In the genomic region with DNA sequence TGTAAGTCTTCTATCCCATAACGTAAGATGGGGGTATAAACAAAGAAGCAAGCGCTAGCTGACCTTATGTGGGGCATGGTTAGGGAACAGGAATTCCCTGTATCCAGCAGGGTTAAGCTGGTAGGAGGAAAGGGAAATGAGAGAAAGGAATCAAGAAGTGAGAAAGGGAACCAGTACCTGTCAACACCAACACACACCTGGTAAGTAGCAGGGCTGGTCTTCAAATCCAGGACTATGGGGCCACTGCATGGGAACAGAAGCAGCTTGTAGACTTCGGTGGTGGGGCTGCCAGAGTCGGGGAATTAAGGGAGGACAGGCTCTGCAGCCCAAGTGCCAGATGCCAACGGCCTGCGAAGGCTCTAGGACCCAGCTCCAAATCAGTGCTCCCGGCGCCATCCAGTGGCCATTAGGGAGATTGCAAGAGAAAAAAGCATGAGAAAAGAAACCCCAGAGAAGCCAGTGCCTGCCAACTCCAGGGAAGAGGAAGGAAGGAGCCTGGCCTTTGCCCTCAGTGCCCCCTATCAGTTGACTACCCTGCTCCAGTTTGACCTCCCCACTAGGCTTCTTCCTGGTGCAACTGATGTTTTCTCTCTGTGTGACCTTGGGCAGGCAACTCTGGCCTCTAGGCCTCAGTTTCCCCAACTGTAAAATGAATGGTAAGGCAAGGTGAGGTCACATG, we compare ENCODE assay signal across 8 cellular contexts. TPM values are rescaled to one million over a fixed set of nuclear protein-coding genes. Genes with fewer than 3 reads are reported as not detected.
DNase-seq lines count a peak whose midpoint lies in the region; ATAC-seq and TF ChIP-seq lines count a peak whose summit lies in the region.

No MANE protein-coding gene starts in this region.

- peak; percentile 95 for TF ChIP-seq CTCF in Panc1 (IDR thresholded peaks at IDR 0.05)
- peak; percentile 92 for TF ChIP-seq CTCF in fibroblast of mammary gland (conservative IDR thresholded peaks at IDR 0.05; ENCODE audit: control insufficient read depth, insufficient read depth, low read depth, low read length)
- peak; percentile 88 for TF ChIP-seq CTCF in neural cell (IDR thresholded peaks at IDR 0.05; ENCODE audit: poor library complexity, severe bottlenecking)

- H3K4me3 ChIP-seq in Panc1 (ENCODE audit: low read depth in 2 of 2, low read length in 2 of 2) (no peak overlapping the region), fibroblast of mammary gland (ENCODE audit: control insufficient read depth, low read depth, low read length) (no peak overlapping the region), neural cell (ENCODE audit: low read length) (no peak overlapping the region)

- no peak for TF ChIP-seq EP300 in neural cell (conservative IDR thresholded peaks at IDR 0.05; ENCODE audit: poor library complexity, severe bottlenecking)

- H3K9me2 ChIP-seq in neural cell (ENCODE audit: insufficient read depth, low read length), result no peaks in the 10 kb centered on the region

- BruUV-seq in Panc1 (replicated peaks; lab: Mats Ljungman, UMichigan), result no TSS peak

- in situ Hi-C loops in Panc1 (cut with HindIII; ENCODE audit: low pct_unique_long_range_greater_than_20kb, low sequenced_read_pairs), result no loop called here

- no peak overlapping the region for H3K9ac ChIP-seq in neural cell (ENCODE audit: low read length)

- no peaks in the 10 kb centered on the region for H3K79me2 ChIP-seq in neural cell (replicated peaks; ENCODE audit: insufficient read depth, low read length)

- POLR2A ChIA-PET in Panc1 (lab: Charles Lee), result interaction anchor here (0.6 to 1.1 kb wide), 3 partner anchors 21 to 225 kb away, joined by 3 to 5 read pairs (median 3); a partner anchor contains a TSS

- peak; percentile 81 for TF ChIP-seq RAD21 in neural cell (conservative IDR thresholded peaks at IDR 0.05)

- H2AFZ ChIP-seq in neural cell (ENCODE audit: low read depth, low read length), result no peak overlapping the region

- H4K20me1 ChIP-seq in neural cell (ENCODE audit: insufficient read depth), result no peaks in the 10 kb centered on the region

- peaks cover 2% of the 10 kb centered on the region; the same call in 1 of the 2 replicates for H3K27me3 ChIP-seq in Panc1 (ENCODE audit: control insufficient read depth, insufficient read depth, low read length)
- H3K27me3 ChIP-seq in neural cell (ENCODE audit: insufficient read depth, low read depth, low read length), result peaks cover 14% of the 10 kb centered on the region

- H3K9me3 ChIP-seq in Panc1 (ENCODE audit: control insufficient read depth, insufficient read depth, low read depth, low read length), result peaks cover 4% of the 10 kb centered on the region; the same call in 1 of the 2 replicates
- H3K9me3 ChIP-seq in neural cell (ENCODE audit: low read length), result peaks cover 3% of the 10 kb centered on the region

- intact Hi-C loops in Panc1 (cut with micrococcal nuclease; ENCODE audit: unreplicated experiment), result loop anchor here (5.0 to 10.0 kb wide), 2 partner anchors 186 to 249 kb away; a partner anchor contains a TSS

- CTCF ChIA-PET in Panc1 (lab: Charles Lee), result interaction anchor here (0.5 to 1.4 kb wide), 6 partner anchors 22 to 280 kb away, joined by 3 to 9 read pairs (median 4); no protein-coding TSS in a partner anchor

- H3F3A ChIP-seq in neural cell (ENCODE audit: insufficient read depth, low read length, poor library complexity, severe bottlenecking), result no peaks in the 10 kb centered on the region

- ATAC-seq in Panc1, result peak; percentile 76
- no peak for ATAC-seq in GM18870 (IDR thresholded peaks at IDR 0.05; ENCODE audit: unreplicated experiment)

- H3K4me2 ChIP-seq in neural cell (ENCODE audit: low read length), result no peak overlapping the region

- H3K27ac ChIP-seq in Panc1 (ENCODE audit: low read length), result no peak overlapping the region
- no peak overlapping the region for H3K27ac ChIP-seq in neural cell (ENCODE audit: low read length)

- H3K36me3 ChIP-seq in Panc1 (ENCODE audit: control insufficient read depth, insufficient read depth, low read length), result no peaks in the 10 kb centered on the region
- H3K36me3 ChIP-seq in neural cell (ENCODE audit: insufficient read depth, low read length), result no peaks in the 10 kb centered on the region

- peak; percentile 94 for DNase-seq in DMS 273 (lab: John Stamatoyannopoulos, UW; ENCODE audit: unreplicated experiment)
- DNase-seq in KG1 (lab: John Stamatoyannopoulos, UW), result peak; percentile 67
- DNase-seq in Panc1 (ENCODE audit: low read depth, low spot score), result peak; percentile 56
- DNase-seq in activated T-cell treated with anti-CD3 and anti-CD28 coated beads, Interleukin-2, amount 50 U/mL, for 48 hours, result peak; percentile 77
- peak; percentile 72 for DNase-seq in fibroblast of mammary gland (ENCODE audit: low read depth)
- DNase-seq in stromal cell of bone marrow (ENCODE audit: low read depth), result peak; percentile 65

- H3K4me1 ChIP-seq in Panc1 (ENCODE audit: control insufficient read depth, insufficient read depth, low read length), result no peaks in the 10 kb centered on the region

TF ChIP-seq in neural cell, 6 proteins besides CTCF, POLR2A, EP300 and RAD21:
- TF ChIP-seq SMC3 (conservative IDR thresholded peaks at IDR 0.05; ENCODE audit: poor library complexity) (peak; percentile 90), POLR2AphosphoS5 (IDR thresholded peaks at IDR 0.05) (no peak), MXI1 (conservative IDR thresholded peaks at IDR 0.05; ENCODE audit: poor library complexity, severe bottlenecking) (no peak)

RNA-seq across cellular contexts. Expression of a gene that starts 15.8 kb away (rescaled TPM):
- total RNA-seq in Panc1 (2021; ENCODE audit: unreplicated experiment), result 0.18 TPM
- polyA plus RNA-seq in Panc1 (2012; ENCODE audit: insufficient read length), result not detected
- polyA plus RNA-seq in neural cell, result not detected in 2 replicates
- not detected in 2 replicates for polyA minus RNA-seq in neural cell

RNA-seq across cellular contexts. Expression of a gene that starts 17.3 kb away (rescaled TPM):
- total RNA-seq in Panc1 (2021; ENCODE audit: unreplicated experiment), result 0.15 TPM
- polyA plus RNA-seq in Panc1 (2012; ENCODE audit: insufficient read length), result 0.31 TPM
- polyA plus RNA-seq in neural cell, result not detected in 2 replicates
- not detected in 2 replicates for polyA minus RNA-seq in neural cell

RNA-seq across cellular contexts. Expression of a gene that starts 36.5 kb away (rescaled TPM):
- total RNA-seq in Panc1 (2021; ENCODE audit: unreplicated experiment), result 0.74 TPM
- not detected for polyA plus RNA-seq in Panc1 (2012; ENCODE audit: insufficient read length)
- not detected in 2 replicates for polyA plus RNA-seq in neural cell
- polyA minus RNA-seq in neural cell, result not detected in 2 replicates

RNA-seq across cellular contexts. Expression of a gene that starts 57.4 kb away (rescaled TPM):
- total RNA-seq in Panc1 (2021; ENCODE audit: unreplicated experiment), result 93.3 TPM
- 63.5 TPM for polyA plus RNA-seq in Panc1 (2012; ENCODE audit: insufficient read length)
- 0.24 TPM in 1 of 2 replicates, not detected in the other for polyA plus RNA-seq in neural cell
- 0.23 TPM in 1 of 2 replicates, not detected in the other for polyA minus RNA-seq in neural cell
